In the genomic region with DNA sequence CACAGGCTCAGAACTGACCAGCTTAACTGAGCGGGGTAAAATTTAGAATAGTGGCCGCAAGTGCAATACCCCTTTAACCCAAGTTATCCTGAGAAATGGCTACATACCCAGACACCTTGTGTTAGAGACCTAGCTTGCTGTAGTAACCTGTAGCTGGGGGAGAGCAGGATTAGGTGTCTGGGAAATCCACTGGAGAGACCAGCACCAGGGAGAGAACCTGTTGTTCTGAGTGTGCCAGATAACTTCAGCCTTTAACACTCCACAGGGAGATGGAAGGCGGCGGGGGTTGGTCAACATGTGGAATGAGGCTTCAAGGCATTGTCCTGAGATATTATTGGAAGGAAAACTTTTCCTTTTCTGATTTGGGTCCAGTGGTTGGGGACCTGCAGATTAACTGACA, we compare ENCODE assay signal across 18 cellular contexts.
DNase-seq lines count a peak whose midpoint lies in the region; ATAC-seq, FAIRE-seq and TF ChIP-seq lines count a peak whose summit lies in the region.
"Had no signal": no experiment of that assay in that cellular context is flagged by ENCODE, and none has a peak within 500 bp of the region (broad histone marks: within the 10 kb centered on the region; RNA-seq: fewer than 3 reads in every experiment).

No MANE protein-coding gene starts in this region.

- intact Hi-C loops in heart right ventricle (cut with DNase I) (loop anchor here in 1 of 10 donors (10.0 kb wide), 1 partner anchor 562 kb away; no protein-coding TSS in a partner anchor), cardiac septum (cut with DNase I) (no loop called here)

- no peaks in the 10 kb centered on the region for H3K36me3 Mint-ChIP-seq in astrocyte (ENCODE audit: low read depth, unreplicated experiment)
- no peaks in the 10 kb centered on the region for H3K36me3 Mint-ChIP-seq in activated CD8-positive, alpha-beta memory T cell treated with anti-CD3 and anti-CD28 coated beads, Interleukin-2, amount 10 ng/mL, durations not matched to agents 7 days and 5 days

- peaks cover 0 to 14% (median 0%) of the 10 kb centered on the region in 9 donors for H3K36me3 ChIP-seq in heart right ventricle
- no peaks in the 10 kb centered on the region for H3K36me3 ChIP-seq in astrocyte (ENCODE audit: insufficient read depth, low read length)
- peaks cover 0 to 5% (median 0%) of the 10 kb centered on the region in 5 donors for H3K36me3 ChIP-seq in subcutaneous abdominal adipose tissue (ENCODE audit: control insufficient read depth in 5 of 5, insufficient read depth in 5 of 5, low read length in 5 of 5)
- H3K36me3 ChIP-seq: BLaER1 treated with 17β-estradiol and CSF1 and Interleukin-3, amounts not matched to agents 10 nM and 100 nM; pancreas; vagina had no signal

- H2AFZ ChIP-seq in astrocyte (ENCODE audit: low read depth, low read length): no peak overlapping the region

- H3K27ac ChIP-seq in heart right ventricle (peak overlapping the region in 1 of 10 donors; percentile 59), astrocyte (ENCODE audit: low read depth, low read length) (no peak overlapping the region), subcutaneous abdominal adipose tissue (ENCODE audit: low read depth, low read length) (peak overlapping the region; percentile 78)
- H3K27ac ChIP-seq: BLaER1 treated with 17β-estradiol and CSF1 and Interleukin-3, amounts not matched to agents 10 nM and 100 nM; vagina had no signal

- no peaks in the 10 kb centered on the region for H3K79me2 ChIP-seq in astrocyte (ENCODE audit: insufficient read depth, low read length)

- no peak overlapping the region for H3K27ac Mint-ChIP-seq in astrocyte (ENCODE audit: unreplicated experiment)
- no peak overlapping the region for H3K27ac Mint-ChIP-seq in activated CD8-positive, alpha-beta memory T cell treated with anti-CD3 and anti-CD28 coated beads, Interleukin-2, amount 10 ng/mL, durations not matched to agents 7 days and 5 days
- H3K27ac Mint-ChIP-seq: activated CD8-positive, alpha-beta T cell treated with anti-CD3 and anti-CD28 coated beads for 36 hours; natural killer cell treated with Interleukin-12 subunit alpha and Interleukin-12 subunit beta and Interleukin-15 and Interleukin-18, amount 100 ng/mL, for 72 hours had no signal

- CTCF ChIA-PET in activated CD8-positive, alpha-beta memory T cell treated with anti-CD3 and anti-CD28 coated beads, Interleukin-2, amount 10 ng/mL, durations not matched to agents 7 days and 5 days (lab: Charles Lee): no interaction called here

- H3K4me2 ChIP-seq in astrocyte (ENCODE audit: low read length): peak overlapping the region; percentile 62
- H3K4me2 ChIP-seq: BLaER1 treated with 17β-estradiol and CSF1 and Interleukin-3, amounts not matched to agents 10 nM and 100 nM had no signal

- H3K4me1 ChIP-seq in heart right ventricle: peaks cover 0 to 62% (median 36%) of the 10 kb centered on the region in 9 donors
- H3K4me1 ChIP-seq in astrocyte (ENCODE audit: insufficient read depth, low read length): peaks cover 23% of the 10 kb centered on the region
- H3K4me1 ChIP-seq in subcutaneous abdominal adipose tissue (ENCODE audit: control insufficient read depth in 5 of 5, insufficient read depth in 5 of 5, low read length in 5 of 5): peaks cover 0 to 19% (median 17%) of the 10 kb centered on the region in 5 donors
- H3K4me1 ChIP-seq: BLaER1 treated with 17β-estradiol and CSF1 and Interleukin-3, amounts not matched to agents 10 nM and 100 nM; vagina had no signal

- DNase-seq in heart right ventricle (no peak), cardiac septum (ENCODE audit: low spot score) (no peak), astrocyte (ENCODE audit: low read depth) (no peak), left lobe of liver (ENCODE audit: low spot score) (no peak), NCI-H1417 (lab: John Stamatoyannopoulos, UW) (no peak)
- DNase-seq in activated CD8-positive, alpha-beta memory T cell treated with anti-CD3 and anti-CD28 coated beads, Interleukin-2, amount 10 ng/mL, durations not matched to agents 7 days and 5 days: no peak
- DNase-seq: activated CD8-positive, alpha-beta T cell treated with anti-CD3 and anti-CD28 coated beads for 36 hours; activated gamma-delta T cell treated with Interleukin-2 at 50 U/mL for 16 hours; activated T-cell treated with anti-CD3 and anti-CD28 coated beads, Interleukin-2, amount 50 U/mL, for 1 hour; erythroblast; pancreas had no signal

- WGBS in heart right ventricle, 2 donors: 87 to 94% methylated on average over 4 of the region's 4 CpGs

- peaks cover 30% of the 10 kb centered on the region for H3K4me1 Mint-ChIP-seq in astrocyte (ENCODE audit: low read depth, unreplicated experiment)
- no peaks in the 10 kb centered on the region for H3K4me1 Mint-ChIP-seq in activated CD8-positive, alpha-beta memory T cell treated with anti-CD3 and anti-CD28 coated beads, Interleukin-2, amount 10 ng/mL, durations not matched to agents 7 days and 5 days

- no peak overlapping the region for H3K9ac ChIP-seq in astrocyte (ENCODE audit: low read length)
- H3K9ac ChIP-seq in subcutaneous abdominal adipose tissue (ENCODE audit: low read length in 5 of 5): peak overlapping the region in 2 of 5 donors; percentile 30 to 72
- H3K9ac ChIP-seq: BLaER1 treated with 17β-estradiol and CSF1 and Interleukin-3, amounts not matched to agents 10 nM and 100 nM had no signal

- H3K4me3 ChIP-seq in heart right ventricle (no peak overlapping the region), astrocyte (ENCODE audit: insufficient read depth, low read depth, low read length) (no peak overlapping the region), subcutaneous abdominal adipose tissue (ENCODE audit: low read depth in 1 of 5, low read length in 5 of 5) (peak overlapping the region in 1 of 5 donors; percentile 33)
- H3K4me3 ChIP-seq: BLaER1 treated with 17β-estradiol and CSF1 and Interleukin-3, amounts not matched to agents 10 nM and 100 nM; K562; pancreas; vagina had no signal

- H3K4me3 Mint-ChIP-seq in astrocyte (ENCODE audit: unreplicated experiment): no peak overlapping the region
- H3K4me3 Mint-ChIP-seq in activated CD8-positive, alpha-beta memory T cell treated with anti-CD3 and anti-CD28 coated beads, Interleukin-2, amount 10 ng/mL, durations not matched to agents 7 days and 5 days: no peak overlapping the region
- H3K4me3 Mint-ChIP-seq: activated CD8-positive, alpha-beta T cell treated with anti-CD3 and anti-CD28 coated beads for 36 hours; natural killer cell treated with Interleukin-12 subunit alpha and Interleukin-12 subunit beta and Interleukin-15 and Interleukin-18, amount 100 ng/mL, for 72 hours had no signal

- no peaks in the 10 kb centered on the region for H3K27me3 Mint-ChIP-seq in astrocyte (ENCODE audit: low read depth, unreplicated experiment)
- no peaks in the 10 kb centered on the region for H3K27me3 Mint-ChIP-seq in activated CD8-positive, alpha-beta memory T cell treated with anti-CD3 and anti-CD28 coated beads, Interleukin-2, amount 10 ng/mL, durations not matched to agents 7 days and 5 days
- H3K27me3 Mint-ChIP-seq: activated CD8-positive, alpha-beta T cell treated with anti-CD3 and anti-CD28 coated beads for 36 hours; natural killer cell treated with Interleukin-12 subunit alpha and Interleukin-12 subunit beta and Interleukin-15 and Interleukin-18, amount 100 ng/mL, for 72 hours had no signal

- H3K9me3 ChIP-seq in heart right ventricle (peaks cover 0 to 36% (median 12%) of the 10 kb centered on the region in 11 donors), astrocyte (ENCODE audit: insufficient read depth, low read depth, low read length) (no peaks in the 10 kb centered on the region), subcutaneous abdominal adipose tissue (ENCODE audit: control insufficient read depth in 5 of 5, low read length in 5 of 5) (peaks cover 0 to 8% (median 4%) of the 10 kb centered on the region in 5 donors)
- H3K9me3 ChIP-seq: pancreas, vagina had no signal

- H3K9me3 Mint-ChIP-seq in astrocyte (ENCODE audit: unreplicated experiment): no peaks in the 10 kb centered on the region
- H3K9me3 Mint-ChIP-seq in activated CD8-positive, alpha-beta memory T cell treated with anti-CD3 and anti-CD28 coated beads, Interleukin-2, amount 10 ng/mL, durations not matched to agents 7 days and 5 days (ENCODE audit: low read depth): no peaks in the 10 kb centered on the region
- H3K9me3 Mint-ChIP-seq: natural killer cell treated with Interleukin-12 subunit alpha and Interleukin-12 subunit beta and Interleukin-15 and Interleukin-18, amount 100 ng/mL, for 72 hours had no signal

- ATAC-seq in heart right ventricle (peak in 6 of 8 donors; percentile 38 to 64 (median 47)), left lobe of liver (peak; percentile 18), HG03025 (IDR thresholded peaks at IDR 0.05; ENCODE audit: low FRiP score, unreplicated experiment) (no peak)
- no peak for ATAC-seq in activated CD8-positive, alpha-beta memory T cell treated with anti-CD3 and anti-CD28 coated beads, Interleukin-2, amount 10 ng/mL, durations not matched to agents 7 days and 5 days
- ATAC-seq: activated CD8-positive, alpha-beta T cell treated with anti-CD3 and anti-CD28 coated beads for 36 hours; K562; natural killer cell treated with Interleukin-12 subunit alpha and Interleukin-12 subunit beta and Interleukin-15 and Interleukin-18, amount 100 ng/mL, for 72 hours; sciatic nerve had no signal

- peaks cover 5% of the 10 kb centered on the region for H4K20me1 ChIP-seq in astrocyte (ENCODE audit: insufficient read depth, low read length)
- H4K20me1 ChIP-seq: BLaER1 treated with 17β-estradiol and CSF1 and Interleukin-3, amounts not matched to agents 10 nM and 100 nM had no signal

- H3K27me3 ChIP-seq in heart right ventricle (no peaks in the 10 kb centered on the region), astrocyte (ENCODE audit: insufficient read depth, low read length) (no peaks in the 10 kb centered on the region), subcutaneous abdominal adipose tissue (ENCODE audit: control insufficient read depth in 5 of 5, insufficient read depth in 4 of 5, low read length in 5 of 5) (no peaks in the 10 kb centered on the region)
- H3K27me3 ChIP-seq: BLaER1 treated with 17β-estradiol and CSF1 and Interleukin-3, amounts not matched to agents 10 nM and 100 nM; pancreas; vagina had no signal

- TF ChIP-seq CTCF in heart right ventricle (IDR thresholded peaks at IDR 0.05): no peak
- TF ChIP-seq CTCF in astrocyte (IDR thresholded peaks at IDR 0.05; ENCODE audit: insufficient read depth, low read depth, low read length): no peak

- FAIRE-seq in astrocyte (lab: Jason Lieb, UNC): no peak
- FAIRE-seq: K562, pancreas had no signal

Comparison
In these comparisons a context has a peak if more than half of its experiments do, and no peak if none do; other contexts are left out.
1. ATAC-seq: peak in heart right ventricle (6 of 8) and left lobe of liver (single experiment); none in HG03025 (single experiment) and activated CD8-positive, alpha-beta memory T cell treated with anti-CD3 and anti-CD28 coated beads, Interleukin-2, amount 10 ng/mL, durations not matched to agents 7 days and 5 days (single experiment).